Comparison of ENCODE assay signal across 8 cellular contexts in the genomic region with DNA sequence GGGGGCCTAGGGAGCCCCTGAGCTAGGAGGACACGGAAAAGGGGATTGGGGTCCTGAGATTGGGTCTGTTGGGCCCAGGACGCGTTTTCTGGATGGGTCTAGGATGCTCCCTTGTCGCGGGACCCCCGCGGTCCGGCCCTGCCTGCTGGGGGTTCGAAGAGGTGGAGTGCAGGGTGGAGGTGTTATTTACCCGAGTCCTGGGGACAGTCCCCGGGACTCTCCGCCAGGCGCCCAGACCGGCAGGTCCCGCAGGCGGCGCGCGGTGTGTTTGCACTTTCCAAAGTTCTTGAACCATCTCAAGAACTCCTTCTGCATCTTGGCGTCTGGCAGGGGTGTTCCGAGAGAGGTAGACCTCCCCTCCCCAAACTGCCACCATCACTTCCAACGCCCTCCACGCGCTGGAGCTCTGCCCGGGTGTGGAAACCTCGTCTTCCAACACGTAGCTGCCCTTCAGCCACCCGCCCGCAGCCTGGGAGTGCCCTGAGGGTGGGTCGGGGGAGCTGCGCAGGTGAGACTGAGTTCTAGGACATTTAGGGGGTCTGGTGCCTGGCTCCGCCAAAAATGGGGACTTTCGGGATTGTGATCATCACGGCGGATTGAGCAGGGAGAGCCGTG. TPM values are rescaled to one million over a fixed set of nuclear protein-coding genes. Genes with fewer than 3 reads are reported as not detected.
DNase-seq lines count a peak whose midpoint lies in the region; ATAC-seq and TF ChIP-seq lines count a peak whose summit lies in the region.

No MANE protein-coding gene starts in this region.

- peaks cover 4% of the 10 kb centered on the region for H3K4me1 ChIP-seq in endodermal cell (ENCODE audit: control insufficient read depth, insufficient read depth, low read length)
- peaks cover 13% of the 10 kb centered on the region for H3K4me1 ChIP-seq in mucosa of descending colon (ENCODE audit: low read depth)
- H3K4me1 ChIP-seq in upper lobe of left lung = peaks cover 6 to 44% (median 35%) of the 10 kb centered on the region in 4 donors

- H3K4me3 Mint-ChIP-seq in activated CD4-positive, alpha-beta T cell treated with anti-CD3 and anti-CD28 coated beads, Interleukin-2, amount 10 ng/mL, durations not matched to agents 24 days and 14 days = peak overlapping the region; percentile 88
- peak overlapping the region; percentile 82 for H3K4me3 Mint-ChIP-seq in endodermal cell

- H3K27ac ChIP-seq in endodermal cell (ENCODE audit: low read depth, low read length) (no peak overlapping the region), upper lobe of left lung (peak overlapping the region; percentile 89 to 99 (median 94))

- H3K27ac Mint-ChIP-seq in activated CD4-positive, alpha-beta T cell treated with anti-CD3 and anti-CD28 coated beads, Interleukin-2, amount 10 ng/mL, durations not matched to agents 24 days and 14 days = peak overlapping the region; percentile 67
- H3K27ac Mint-ChIP-seq in endodermal cell = peak overlapping the region; percentile 80

- H3K4me3 ChIP-seq in endodermal cell (ENCODE audit: low read length) (peak overlapping the region; percentile 90), mucosa of descending colon (peak overlapping the region; percentile 14), upper lobe of left lung (peak overlapping the region; percentile 52 to 71 (median 66))

- H3K4me1 Mint-ChIP-seq in activated CD4-positive, alpha-beta T cell treated with anti-CD3 and anti-CD28 coated beads, Interleukin-2, amount 10 ng/mL, durations not matched to agents 24 days and 14 days = peaks cover 27% of the 10 kb centered on the region
- peaks cover 42% of the 10 kb centered on the region for H3K4me1 Mint-ChIP-seq in endodermal cell

- intact Hi-C loops in activated CD4-positive, alpha-beta T cell treated with anti-CD3 and anti-CD28 coated beads, Interleukin-2, amount 10 ng/mL, durations not matched to agents 24 days and 14 days (cut with micrococcal nuclease) = loop anchor here (5.0 to 10.0 kb wide), 2 partner anchors 149 to 353 kb away; partner anchors contain the start of gene MET
- intact Hi-C loops in mucosa of descending colon (cut with DNase I, micrococcal nuclease) = loop anchor here in 1 of 2 donors (10.0 kb wide), 1 partner anchor 261 kb away; no protein-coding TSS in a partner anchor

- H3K9me3 Mint-ChIP-seq in activated CD4-positive, alpha-beta T cell treated with anti-CD3 and anti-CD28 coated beads, Interleukin-2, amount 10 ng/mL, durations not matched to agents 24 days and 14 days = no peaks in the 10 kb centered on the region
- no peaks in the 10 kb centered on the region for H3K9me3 Mint-ChIP-seq in endodermal cell

- TF ChIP-seq EP300 in upper lobe of left lung (IDR thresholded peaks at IDR 0.05) = peak in 1 of 4 donors; percentile 39

- no peaks in the 10 kb centered on the region for H3K9me3 ChIP-seq in endodermal cell (ENCODE audit: control insufficient read depth, low read length)
- H3K9me3 ChIP-seq in mucosa of descending colon = no peaks in the 10 kb centered on the region
- no peaks in the 10 kb centered on the region for H3K9me3 ChIP-seq in upper lobe of left lung

- H3K36me3 ChIP-seq in endodermal cell (ENCODE audit: control insufficient read depth, insufficient read depth, low read length) = no peaks in the 10 kb centered on the region
- no peaks in the 10 kb centered on the region for H3K36me3 ChIP-seq in mucosa of descending colon (ENCODE audit: low read depth)
- peaks cover 0 to 10% (median 0%) of the 10 kb centered on the region in 4 donors for H3K36me3 ChIP-seq in upper lobe of left lung

- WGBS in endodermal cell (ENCODE audit: insufficient coverage in 1 of 2, insufficient read length in 1 of 2), 2 experiments = 0 to 1% methylated on average over 15 to 36 of the region's 36 CpGs
- WGBS in upper lobe of left lung, 2 donors = 0% methylated on average over 5 to 36 of the region's 36 CpGs

- H3K27me3 ChIP-seq in endodermal cell (ENCODE audit: control insufficient read depth, insufficient read depth, low read length, poor library complexity, severe bottlenecking) (peaks cover 23% of the 10 kb centered on the region), upper lobe of left lung (peaks cover 0 to 3% (median 0%) of the 10 kb centered on the region in 4 donors)

- ATAC-seq in GM18907 (IDR thresholded peaks at IDR 0.05; ENCODE audit: unreplicated experiment) = peak; percentile 46
- ATAC-seq in HG03432 (IDR thresholded peaks at IDR 0.05; ENCODE audit: unreplicated experiment) = peak; percentile 38
- peak; percentile 50 for ATAC-seq in mucosa of descending colon
- ATAC-seq in upper lobe of left lung (ENCODE audit: low FRiP score in 2 of 2) = peak; percentile 63 to 81

- peak; percentile 71 for DNase-seq in activated CD4-positive, alpha-beta T cell treated with anti-CD3 and anti-CD28 coated beads, Interleukin-2, amount 10 ng/mL, durations not matched to agents 24 days and 14 days
- DNase-seq in endodermal cell (peak; percentile 82), mucosa of descending colon (peak; percentile 34 to 64 (median 59)), upper lobe of left lung (peak; percentile 75 to 91), dedifferentiated amniotic fluid mesenchymal stem cell (ENCODE audit: extremely low spot score) (no peak), NCI-H2107 treated with DMSO at 0.1 percent for 48 hours (lab: John Stamatoyannopoulos, UW; ENCODE audit: unreplicated experiment) (no peak)

- H3K27me3 Mint-ChIP-seq in activated CD4-positive, alpha-beta T cell treated with anti-CD3 and anti-CD28 coated beads, Interleukin-2, amount 10 ng/mL, durations not matched to agents 24 days and 14 days = peaks cover 80% of the 10 kb centered on the region
- H3K27me3 Mint-ChIP-seq in endodermal cell (ENCODE audit: insufficient read depth) = peaks cover 31% of the 10 kb centered on the region

- peak overlapping the region; percentile 16 for H3K9ac ChIP-seq in endodermal cell (ENCODE audit: extremely low read depth, low read length, poor library complexity, severe bottlenecking)

- H3K36me3 Mint-ChIP-seq in activated CD4-positive, alpha-beta T cell treated with anti-CD3 and anti-CD28 coated beads, Interleukin-2, amount 10 ng/mL, durations not matched to agents 24 days and 14 days (ENCODE audit: low read depth) = no peaks in the 10 kb centered on the region
- no peaks in the 10 kb centered on the region for H3K36me3 Mint-ChIP-seq in endodermal cell (ENCODE audit: low read depth)

- no peak for TF ChIP-seq POLR2A in upper lobe of left lung (IDR thresholded peaks at IDR 0.05)

- TF ChIP-seq CTCF in endodermal cell (conservative IDR thresholded peaks at IDR 0.05) (no peak), mucosa of descending colon (IDR thresholded peaks at IDR 0.05) (no peak), upper lobe of left lung (IDR thresholded peaks at IDR 0.05) (peak in 3 of 6 experiments; percentile 13 to 49 (median 35))

RNA-seq across cellular contexts. Expression of gene CAV1, which starts 0.6 kb away (rescaled TPM):
- total RNA-seq in activated CD4-positive, alpha-beta T cell treated with anti-CD3 and anti-CD28 coated beads, Interleukin-2, amount 10 ng/mL, durations not matched to agents 24 days and 14 days = 0.12 and 0.17 TPM in 2 replicates
- total RNA-seq in endodermal cell (1 to 10 TPM; 4.9 to 8.8 TPM), mucosa of descending colon (100 to 1,000 TPM in 1 of 3 donors, 10 to 100 TPM in 2; 17.9 to 248 (median 46.1) TPM), upper lobe of left lung (100 to 1,000 TPM; 207 to 951 (median 552) TPM)
- 7.3 TPM for polyA plus RNA-seq in endodermal cell (2013, experiment 1 of 2)
- 9.3 TPM for polyA plus RNA-seq in endodermal cell (2013, experiment 2 of 2)

RNA-seq across cellular contexts. Expression of gene CAV2, which starts 25.9 kb away (rescaled TPM):
- not detected in 2 replicates for total RNA-seq in activated CD4-positive, alpha-beta T cell treated with anti-CD3 and anti-CD28 coated beads, Interleukin-2, amount 10 ng/mL, durations not matched to agents 24 days and 14 days
- 1 to 10 TPM; 5.2 to 7.4 TPM for total RNA-seq in endodermal cell
- polyA plus RNA-seq in endodermal cell (2013, experiment 1 of 2) = 3.4 TPM
- polyA plus RNA-seq in endodermal cell (2013, experiment 2 of 2) = 3.9 TPM
- 10 to 100 TPM in 2 of 3 donors, 1 to 10 TPM in 1; 6.3 to 42.4 (median 10.2) TPM for total RNA-seq in mucosa of descending colon
- total RNA-seq in upper lobe of left lung = 100 to 1,000 TPM in 5 of 6 donors, 10 to 100 TPM in 1; 56.6 to 385 (median 183) TPM

Comparison
In these comparisons a context has a peak if more than half of its experiments do, and no peak if none do; other contexts are left out.
1. DNase-seq: peak in activated CD4-positive, alpha-beta T cell treated with anti-CD3 and anti-CD28 coated beads, Interleukin-2, amount 10 ng/mL, durations not matched to agents 24 days and 14 days (single experiment), endodermal cell (single experiment), mucosa of descending colon (3 of 3) and upper lobe of left lung (2 of 2); none in dedifferentiated amniotic fluid mesenchymal stem cell (single experiment) and NCI-H2107 treated with DMSO at 0.1 percent for 48 hours (single experiment).
2. H3K4me3 ChIP-seq: peak in every context shown above with its lines; median percentile 90 in endodermal cell; 66 in upper lobe of left lung; 14 in mucosa of descending colon.
3. Peak in every context shown above with its lines, with median percentiles within 50 percentile points of each other: ATAC-seq.